In the genomic region with DNA sequence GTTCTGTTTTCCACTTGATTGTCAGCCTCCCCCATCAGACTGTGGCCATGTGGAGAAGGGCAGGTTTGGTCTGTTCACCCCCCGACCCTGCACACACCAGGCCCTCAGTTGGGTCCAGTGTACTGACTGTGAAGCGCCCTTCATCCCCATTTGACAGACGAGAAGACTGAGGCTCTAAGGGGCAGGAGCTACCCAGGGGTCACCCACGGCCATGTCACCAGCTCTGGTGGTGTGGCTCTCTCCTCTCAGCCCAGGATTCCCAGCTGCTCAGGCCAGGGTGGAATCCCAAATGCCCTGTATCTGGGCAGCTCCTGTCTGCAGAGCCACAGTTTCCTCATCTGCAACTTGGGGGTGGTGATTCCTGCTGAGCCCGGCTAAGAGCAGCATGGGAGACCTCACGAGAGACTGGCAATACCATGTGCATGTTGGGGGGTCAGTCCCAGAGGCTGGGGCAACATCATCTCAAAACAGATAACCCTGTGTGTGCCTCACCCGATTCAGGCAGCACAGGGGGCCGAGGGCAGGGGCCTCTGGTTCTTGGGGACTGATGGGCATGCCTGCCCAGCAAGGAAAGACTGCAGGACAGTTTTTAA, we compare ENCODE assay signal across 26 cellular contexts. TPM values are rescaled to one million over a fixed set of nuclear protein-coding genes. Genes with fewer than 3 reads are reported as not detected.
A peak's percentile ranks its signal among the peaks of the same experiment; 100 is the strongest.
DNase-seq lines count a peak whose midpoint lies in the region; ATAC-seq and TF ChIP-seq lines count a peak whose summit lies in the region.
"Had no signal": no experiment of that assay in that cellular context is flagged by ENCODE, and none has a peak within 500 bp of the region (broad histone marks: within the 10 kb centered on the region; RNA-seq: fewer than 3 reads in every experiment).

No MANE protein-coding gene starts in this region.

- H3K4me1 Mint-ChIP-seq in nephron = peaks cover 45% of the 10 kb centered on the region
- H3K4me1 Mint-ChIP-seq: activated naive CD4-positive, alpha-beta T cell treated with anti-CD3 and anti-CD28 coated beads, Interleukin-2, amount 50 U/mL, for 24 hours; stimulated activated memory B cell treated with anti-CD40 and anti-IgM and Interleukin-4, amounts not matched to agents 10 μg/mL and 1 μg/mL and 100 μg/mL, for 72 hours had no signal

- H3K4me3 Mint-ChIP-seq in nephron = no peak overlapping the region
- H3K4me3 Mint-ChIP-seq: activated CD4-positive, alpha-beta memory T cell treated with anti-CD3 and anti-CD28 coated beads for 36 hours; activated naive CD4-positive, alpha-beta T cell treated with anti-CD3 and anti-CD28 coated beads, Interleukin-2, amount 50 U/mL, for 24 hours; CD8-positive, alpha-beta T cell; natural killer cell; stimulated activated memory B cell treated with anti-CD40 and anti-IgM and Interleukin-4, amounts not matched to agents 10 μg/mL and 1 μg/mL and 100 μg/mL, for 72 hours; T-helper 1 cell treated with Interleukin-12 subunit alpha and Interleukin-12 subunit beta and Interleukin-4 antibody, amounts not matched to agents 30 μg/mL and 1 μg/mL, for 36 hours had no signal

- TF ChIP-seq CTCF in coronary artery (IDR thresholded peaks at IDR 0.05) = no peak
- TF ChIP-seq CTCF in nephron (IDR thresholded peaks at IDR 0.05; ENCODE audit: unreplicated experiment in 3 of 3) = no peak
- TF ChIP-seq CTCF in tibial artery (IDR thresholded peaks at IDR 0.05) = no peak

- no peaks in the 10 kb centered on the region for H3K27me3 ChIP-seq in tibial artery
- H3K27me3 ChIP-seq: ovary, Peyer's patch, testis had no signal

- peaks cover 17 to 88% (median 59%) of the 10 kb centered on the region in 4 donors for H3K4me1 ChIP-seq in tibial artery
- H3K4me1 ChIP-seq: Peyer's patch had no signal

- peak overlapping the region; percentile 6 for H3K4me3 ChIP-seq in coronary artery
- H3K4me3 ChIP-seq in tibial artery = no peak overlapping the region
- H3K4me3 ChIP-seq: ovary, Peyer's patch, testis had no signal

- peaks cover 5% of the 10 kb centered on the region for H3K27me3 Mint-ChIP-seq in nephron (ENCODE audit: low read depth)
- H3K27me3 Mint-ChIP-seq: activated naive CD4-positive, alpha-beta T cell treated with anti-CD3 and anti-CD28 coated beads, Interleukin-2, amount 50 U/mL, for 24 hours had no signal

- H3K36me3 ChIP-seq in tibial artery = no peaks in the 10 kb centered on the region
- H3K36me3 ChIP-seq: ovary, Peyer's patch had no signal

- H3K27ac ChIP-seq in coronary artery = peak overlapping the region; percentile 77 to 83
- peak overlapping the region; percentile 57 to 85 for H3K27ac ChIP-seq in tibial artery
- H3K27ac ChIP-seq: ovary, Peyer's patch, SK-N-MC, testis had no signal

- peaks cover 13% of the 10 kb centered on the region for H3K36me3 Mint-ChIP-seq in nephron (ENCODE audit: low read depth)
- H3K36me3 Mint-ChIP-seq: activated CD4-positive, alpha-beta memory T cell treated with anti-CD3 and anti-CD28 coated beads for 36 hours; activated naive CD4-positive, alpha-beta T cell treated with anti-CD3 and anti-CD28 coated beads, Interleukin-2, amount 50 U/mL, for 24 hours; CD8-positive, alpha-beta T cell; natural killer cell; stimulated activated memory B cell treated with anti-CD40 and anti-IgM and Interleukin-4, amounts not matched to agents 10 μg/mL and 1 μg/mL and 100 μg/mL, for 72 hours had no signal

- DNase-seq in left cardiac atrium = peak; percentile 18
- DNase-seq in Right ventricle myocardium superior = no peak
- no peak for DNase-seq in coronary artery (ENCODE audit: low spot score)
- DNase-seq in tibial artery = no peak
- DNase-seq in NCI-H2029 (lab: John Stamatoyannopoulos, UW) = no peak
- DNase-seq: activated CD4-positive, alpha-beta memory T cell treated with anti-CD3 and anti-CD28 coated beads for 36 hours; activated CD4-positive, CD25-positive, alpha-beta regulatory T cell treated with anti-CD3 and anti-CD28 coated beads, Interleukin-2, amount 50 U/mL, for 72 hours; activated CD8-positive, alpha-beta memory T cell treated with anti-CD3 and anti-CD28 coated beads, Interleukin-2, amount 50 U/mL, for 48 hours; amygdala; CD8-positive, alpha-beta T cell; GOT3; natural killer cell; NCI-H187 treated with DMSO at 0.1 percent for 48 hours; NCI-H524 treated with DMSO at 0.1 percent for 48 hours; Peyer's patch; stimulated activated CD4-positive, alpha-beta T cell treated with anti-CD3 and anti-CD28 coated beads, Interleukin-12 subunit alpha, Interleukin-12 subunit beta, amount 100 ng/mL, for 4 hours; stimulated activated CD4-positive, alpha-beta T cell treated with anti-CD3 and anti-CD28 coated beads, Interleukin-4, amount 100 ng/mL, for 4 hours; testis had no signal

- ATAC-seq in left cardiac atrium (peak in 1 of 2 donors; percentile 4), Right ventricle myocardium superior (ENCODE audit: poor library complexity) (no peak), HG03280 (IDR thresholded peaks at IDR 0.05; ENCODE audit: unreplicated experiment) (no peak), GM19324 (IDR thresholded peaks at IDR 0.05; ENCODE audit: low FRiP score, unreplicated experiment) (no peak)
- ATAC-seq: CD8-positive, alpha-beta T cell; natural killer cell; stimulated activated memory B cell treated with anti-CD40 and anti-IgM and Interleukin-4, amounts not matched to agents 10 μg/mL and 1 μg/mL and 100 μg/mL, for 72 hours had no signal

- H3K9me3 ChIP-seq in tibial artery = no peaks in the 10 kb centered on the region
- H3K9me3 ChIP-seq: ovary, Peyer's patch, testis had no signal

- peak overlapping the region in 2 of 3 experiments; percentile 89 to 91 for H3K27ac Mint-ChIP-seq in nephron
- H3K27ac Mint-ChIP-seq: activated CD4-positive, alpha-beta memory T cell treated with anti-CD3 and anti-CD28 coated beads for 36 hours; activated naive CD4-positive, alpha-beta T cell treated with anti-CD3 and anti-CD28 coated beads, Interleukin-2, amount 50 U/mL, for 24 hours; CD8-positive, alpha-beta T cell; natural killer cell; stimulated activated memory B cell treated with anti-CD40 and anti-IgM and Interleukin-4, amounts not matched to agents 10 μg/mL and 1 μg/mL and 100 μg/mL, for 72 hours; T-helper 1 cell treated with Interleukin-12 subunit alpha and Interleukin-12 subunit beta and Interleukin-4 antibody, amounts not matched to agents 30 μg/mL and 1 μg/mL, for 36 hours had no signal

- no peaks in the 10 kb centered on the region for H3K9me3 Mint-ChIP-seq in nephron
- H3K9me3 Mint-ChIP-seq: activated CD4-positive, alpha-beta memory T cell treated with anti-CD3 and anti-CD28 coated beads for 36 hours; activated naive CD4-positive, alpha-beta T cell treated with anti-CD3 and anti-CD28 coated beads, Interleukin-2, amount 50 U/mL, for 24 hours; CD8-positive, alpha-beta T cell; natural killer cell; stimulated activated memory B cell treated with anti-CD40 and anti-IgM and Interleukin-4, amounts not matched to agents 10 μg/mL and 1 μg/mL and 100 μg/mL, for 72 hours; T-helper 1 cell treated with Interleukin-12 subunit alpha and Interleukin-12 subunit beta and Interleukin-4 antibody, amounts not matched to agents 30 μg/mL and 1 μg/mL, for 36 hours had no signal

- intact Hi-C loops in left cardiac atrium (cut with DNase I) (no loop called here), Right ventricle myocardium superior (cut with DNase I) (no loop called here), tibial artery (cut with DNase I; ENCODE audit: low total_unique reads) (loop anchor here (5.0 kb wide), 1 partner anchor 37 kb away; no protein-coding TSS in a partner anchor)

RNA-seq across cellular contexts. Expression of a gene that starts 46.6 kb away (rescaled TPM):
- 10 to 100 TPM; 12.8 to 13.1 TPM for total RNA-seq in left cardiac atrium
- 6.3 TPM for total RNA-seq in Right ventricle myocardium superior
